9 cellular contexts compared by ENCODE assay signal in the genomic region with DNA sequence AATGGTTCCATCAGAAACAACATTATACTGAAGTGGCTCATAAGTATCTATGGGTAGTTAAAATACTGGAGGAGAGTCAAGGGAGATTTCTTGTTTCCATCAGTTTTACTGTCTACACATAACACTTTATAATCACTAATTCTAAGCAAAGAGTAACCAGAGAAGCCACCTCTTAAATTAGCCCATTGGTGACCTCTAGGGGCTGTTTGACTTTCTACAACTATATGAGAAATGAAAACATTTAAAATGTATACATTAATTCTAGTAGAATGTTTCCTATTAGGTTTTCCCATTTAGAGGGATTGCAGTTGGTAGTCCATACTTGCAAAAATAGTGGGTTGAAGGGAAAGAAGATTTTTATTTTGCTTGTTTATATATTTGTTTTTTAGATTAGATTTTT.
A peak's percentile ranks its signal among the peaks of the same experiment; 100 is the strongest.
DNase-seq lines count a peak whose midpoint lies in the region; ATAC-seq, FAIRE-seq and TF ChIP-seq lines count a peak whose summit lies in the region.
"Had no signal": no experiment of that assay in that cellular context is flagged by ENCODE, and none has a peak within 500 bp of the region (broad histone marks: within the 10 kb centered on the region; RNA-seq: fewer than 3 reads in every experiment).

No MANE protein-coding gene starts in this region.

- H3K9me3 Mint-ChIP-seq in HFFc6, result peaks cover 32% of the 10 kb centered on the region
- H3K9me3 Mint-ChIP-seq: stimulated activated naive CD8-positive, alpha-beta T cell treated with anti-CD3 and anti-CD28 coated beads, Interleukin-15, Interleukin-2, amounts not matched to agents 100 ng/mL and 50 ng/mL, for 24 hours had no signal

- H3K27ac ChIP-seq in ovary (no peak overlapping the region), pancreas (no peak overlapping the region)

- TF ChIP-seq CTCF in GM12864 (IDR thresholded peaks at IDR 0.05; ENCODE audit: low read depth, low read length, missing control alignments) (peak; percentile 28), HFFc6 (IDR thresholded peaks at IDR 0.05) (peak; percentile 24; the same call in 1 of the 2 replicates), fibroblast of villous mesenchyme (IDR thresholded peaks at IDR 0.05; ENCODE audit: insufficient read depth, low read depth, low read length) (no peak), ovary (IDR thresholded peaks at IDR 0.05) (no peak), pancreas (IDR thresholded peaks at IDR 0.05) (no peak)

- no peaks in the 10 kb centered on the region for H3K4me1 ChIP-seq in NT2/D1 (ENCODE audit: insufficient read depth, insufficient read length)
- no peaks in the 10 kb centered on the region for H3K4me1 ChIP-seq in ovary (ENCODE audit: insufficient read depth)
- no peaks in the 10 kb centered on the region for H3K4me1 ChIP-seq in pancreas

- no peaks in the 10 kb centered on the region for H3K36me3 ChIP-seq in NT2/D1 (ENCODE audit: insufficient read depth, insufficient read length, low read length)
- H3K36me3 ChIP-seq in ovary, result no peaks in the 10 kb centered on the region
- H3K36me3 ChIP-seq in pancreas, result no peaks in the 10 kb centered on the region

- H3K4me3 Mint-ChIP-seq in HFFc6, result no peak overlapping the region
- H3K4me3 Mint-ChIP-seq: stimulated activated naive CD8-positive, alpha-beta T cell treated with anti-CD3 and anti-CD28 coated beads, Interleukin-15, Interleukin-2, amounts not matched to agents 100 ng/mL and 50 ng/mL, for 24 hours had no signal

- ATAC-seq in HG03521 (IDR thresholded peaks at IDR 0.05; ENCODE audit: unreplicated experiment), result no peak
- ATAC-seq in pancreas, result no peak

- no peaks in the 10 kb centered on the region for H3K4me1 Mint-ChIP-seq in HFFc6 (ENCODE audit: low read depth)

- no peak overlapping the region for H3K9ac ChIP-seq in NT2/D1 (ENCODE audit: insufficient read length, low read depth)

- no peak overlapping the region for H3K4me3 ChIP-seq in GM12864 (ENCODE audit: low read depth, low read length)
- no peak overlapping the region for H3K4me3 ChIP-seq in NT2/D1 (ENCODE audit: insufficient read length, low read depth)
- H3K4me3 ChIP-seq in fibroblast of villous mesenchyme (ENCODE audit: low read depth, low read length), result no peak overlapping the region
- H3K4me3 ChIP-seq in ovary, result no peak overlapping the region
- H3K4me3 ChIP-seq in pancreas, result no peak overlapping the region

- peak; percentile 2 for DNase-seq in GM12864 (ENCODE audit: low read depth)
- DNase-seq in HFFc6, result no peak
- DNase-seq in NT2/D1 (ENCODE audit: low read depth, low spot score), result peak; percentile 18
- DNase-seq in fibroblast of villous mesenchyme (ENCODE audit: low read depth), result peak; percentile 2
- no peak for DNase-seq in ovary
- DNase-seq in pancreas, result no peak
- DNase-seq in cerebellar nuclear complex (lab: John Stamatoyannopoulos, UW), result no peak

- FAIRE-seq in pancreas (lab: Jason Lieb, UNC), result no peak

- no peaks in the 10 kb centered on the region for H3K9me3 ChIP-seq in NT2/D1 (ENCODE audit: insufficient read depth, low read length)
- H3K9me3 ChIP-seq in ovary, result no peaks in the 10 kb centered on the region
- H3K9me3 ChIP-seq in pancreas, result no peaks in the 10 kb centered on the region

- H3K27me3 Mint-ChIP-seq in HFFc6 (ENCODE audit: insufficient read depth), result no peaks in the 10 kb centered on the region
- H3K27me3 Mint-ChIP-seq: stimulated activated naive CD8-positive, alpha-beta T cell treated with anti-CD3 and anti-CD28 coated beads, Interleukin-15, Interleukin-2, amounts not matched to agents 100 ng/mL and 50 ng/mL, for 24 hours had no signal

- intact Hi-C loops in ovary (cut with DNase I) (no loop called here), pancreas (cut with DNase I) (no loop called here)

- no peaks in the 10 kb centered on the region for H3K36me3 Mint-ChIP-seq in HFFc6 (ENCODE audit: low read depth)

- H3K27me3 ChIP-seq in NT2/D1 (ENCODE audit: insufficient read depth, insufficient read length) (no peaks in the 10 kb centered on the region), ovary (no peaks in the 10 kb centered on the region), pancreas (no peaks in the 10 kb centered on the region)

- TF ChIP-seq POLR2A in ovary (IDR thresholded peaks at IDR 0.05), result no peak

- TF ChIP-seq EP300 in ovary (IDR thresholded peaks at IDR 0.05), result no peak

- no peak overlapping the region for H3K27ac Mint-ChIP-seq in HFFc6
- H3K27ac Mint-ChIP-seq: stimulated activated naive CD8-positive, alpha-beta T cell treated with anti-CD3 and anti-CD28 coated beads, Interleukin-15, Interleukin-2, amounts not matched to agents 100 ng/mL and 50 ng/mL, for 24 hours had no signal

Comparison
In these comparisons a context has a peak if more than half of its experiments do, and no peak if none do; other contexts are left out.
1. DNase-seq: peak in GM12864 (single experiment), NT2/D1 (single experiment) and fibroblast of villous mesenchyme (single experiment); none in HFFc6 (single experiment), ovary (0 of 5), pancreas (0 of 6) and cerebellar nuclear complex (0 of 2).
2. CTCF ChIP-seq: peak in GM12864 (single experiment) and HFFc6 (single experiment); none in fibroblast of villous mesenchyme (single experiment), ovary (0 of 3) and pancreas (0 of 4).